Comparison of ENCODE assay signal across 8 cellular contexts in the genomic region with DNA sequence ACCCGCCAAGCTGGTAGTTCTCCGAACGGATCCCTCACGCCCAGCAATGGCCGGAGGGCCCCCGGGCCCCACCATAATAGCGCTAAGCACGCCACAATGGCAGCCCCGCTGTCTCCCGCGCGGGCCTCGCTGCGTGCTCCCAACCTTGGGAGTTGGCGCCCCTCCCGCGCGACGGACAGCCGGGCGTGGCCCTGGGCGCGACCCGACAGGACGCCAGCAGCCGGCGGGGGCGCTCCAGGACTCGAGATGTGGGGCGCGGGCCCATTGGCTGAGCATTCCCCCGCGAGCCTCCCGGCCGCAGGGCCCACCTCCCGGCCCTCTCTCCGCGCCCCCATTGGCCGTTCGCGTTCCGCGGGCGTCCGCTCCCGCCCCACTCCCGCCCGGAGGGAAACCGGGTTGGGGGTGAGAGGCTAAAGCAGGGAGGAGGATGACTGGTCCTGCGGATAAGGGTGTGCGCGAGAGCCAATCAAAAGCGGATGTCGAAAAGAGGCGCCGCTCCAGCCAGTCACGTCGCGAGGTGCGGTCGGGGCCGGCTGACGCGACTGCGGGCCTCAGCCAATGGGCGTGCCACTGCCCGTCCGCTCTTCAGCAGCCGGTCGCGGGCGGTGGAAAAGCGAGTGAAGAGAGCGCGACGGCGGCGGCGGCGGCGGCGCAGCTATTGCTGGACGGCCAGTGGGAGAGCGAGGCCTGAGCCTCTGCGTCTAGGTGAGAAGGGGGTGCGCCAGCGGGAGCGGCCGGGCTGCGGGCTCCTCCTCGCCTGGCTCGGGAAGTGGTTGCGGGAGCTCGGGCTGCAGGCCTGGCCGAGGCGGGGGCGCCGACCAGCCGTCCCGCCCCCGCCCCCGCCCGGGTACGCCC. TPM values are rescaled to one million over a fixed set of nuclear protein-coding genes. Genes with fewer than 3 reads are reported as not detected.
DNase-seq lines count a peak whose midpoint lies in the region; ATAC-seq and TF ChIP-seq lines count a peak whose summit lies in the region.

A gene with protein sequence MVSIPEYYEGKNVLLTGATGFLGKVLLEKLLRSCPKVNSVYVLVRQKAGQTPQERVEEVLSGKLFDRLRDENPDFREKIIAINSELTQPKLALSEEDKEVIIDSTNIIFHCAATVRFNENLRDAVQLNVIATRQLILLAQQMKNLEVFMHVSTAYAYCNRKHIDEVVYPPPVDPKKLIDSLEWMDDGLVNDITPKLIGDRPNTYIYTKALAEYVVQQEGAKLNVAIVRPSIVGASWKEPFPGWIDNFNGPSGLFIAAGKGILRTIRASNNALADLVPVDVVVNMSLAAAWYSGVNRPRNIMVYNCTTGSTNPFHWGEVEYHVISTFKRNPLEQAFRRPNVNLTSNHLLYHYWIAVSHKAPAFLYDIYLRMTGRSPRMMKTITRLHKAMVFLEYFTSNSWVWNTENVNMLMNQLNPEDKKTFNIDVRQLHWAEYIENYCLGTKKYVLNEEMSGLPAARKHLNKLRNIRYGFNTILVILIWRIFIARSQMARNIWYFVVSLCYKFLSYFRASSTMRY (plus strand): TSS at position 567 of the 855 bp plus-strand sequence. CDS start 26,098 bp downstream, outside the sequence.

- intact Hi-C loops in PC-9 (cut with micrococcal nuclease; ENCODE audit: unreplicated experiment): loop anchor here (2.0 to 5.0 kb wide), 2 partner anchors 206 to 579 kb away; a partner anchor contains a TSS

- peak within 1 kb of the TSS; percentile 89 for H3K4me2 ChIP-seq in PC-9

- no peaks in the 10 kb centered on the region for H4K20me1 ChIP-seq in PC-9 (ENCODE audit: insufficient read depth)

- no TSS peak for BruUV-seq in PC-9 (replicated peaks; lab: Mats Ljungman, UMichigan)

- TF ChIP-seq CTCF in PC-9 (conservative IDR thresholded peaks at IDR 0.05) (no peak; the same call in 1 of the 2 replicates), epithelial cell of proximal tubule (conservative IDR thresholded peaks at IDR 0.05; ENCODE audit: low read depth, low read length) (peak; percentile 45)

- H3K27me3 Mint-ChIP-seq in activated T-cell treated with anti-CD3 and anti-CD28 coated beads, Interleukin-2, amount 50 U/mL, for 24 hours: peaks cover 10% of the 10 kb centered on the region

- peaks cover 19% of the 10 kb centered on the region for H3K4me1 ChIP-seq in PC-9 (replicated peaks; ENCODE audit: insufficient read depth)
- peaks cover 12% of the 10 kb centered on the region for H3K4me1 ChIP-seq in mucosa of stomach (ENCODE audit: control insufficient read depth, insufficient read depth, low read length)

- CTCF ChIA-PET in PC-9 (lab: Charles Lee): no interaction called here

- peak within 1 kb of the TSS; percentile 95 for H2AFZ ChIP-seq in PC-9

- H3K4me3 ChIP-seq in PC-9 (peak within 1 kb of the TSS; percentile 73), epithelial cell of proximal tubule (ENCODE audit: low read depth, low read length) (peak within 1 kb of the TSS; percentile 86), mucosa of stomach (ENCODE audit: low read length) (peak within 1 kb of the TSS; percentile 96)

- H3K36me3 ChIP-seq in PC-9 (ENCODE audit: low read depth): no peaks in the 10 kb centered on the region
- H3K36me3 ChIP-seq in mucosa of stomach (ENCODE audit: control insufficient read depth, insufficient read depth, low read length): no peaks in the 10 kb centered on the region

- in situ Hi-C loops in KBM-7 (cut with MboI; ENCODE audit: low pct_unique_long_range_greater_than_20kb, low sequenced_read_pairs): no loop called here

- peak within 1 kb of the TSS; percentile 87 for H3K4me3 Mint-ChIP-seq in activated T-cell treated with anti-CD3 and anti-CD28 coated beads, Interleukin-2, amount 50 U/mL, for 24 hours

- H3K36me3 Mint-ChIP-seq in activated T-cell treated with anti-CD3 and anti-CD28 coated beads, Interleukin-2, amount 50 U/mL, for 24 hours (ENCODE audit: low read depth): peaks cover 44% of the 10 kb centered on the region

- H3K9ac ChIP-seq in mucosa of stomach (ENCODE audit: low read length): peak within 1 kb of the TSS; percentile 91

- H3K4me1 Mint-ChIP-seq in activated T-cell treated with anti-CD3 and anti-CD28 coated beads, Interleukin-2, amount 50 U/mL, for 24 hours (ENCODE audit: low read depth): peaks cover 43% of the 10 kb centered on the region

- H3K79me2 ChIP-seq in PC-9 (ENCODE audit: low read depth): peaks cover 44% of the 10 kb centered on the region

- POLR2A ChIA-PET in PC-9 (lab: Charles Lee; ENCODE audit: unreplicated experiment): interaction anchor here (1.0 kb wide), 1 partner anchor 205 kb away, joined by 5 read pairs; a partner anchor contains a TSS

- H3K27me3 ChIP-seq in PC-9 (ENCODE audit: insufficient read depth, low read depth) (no peaks in the 10 kb centered on the region), mucosa of stomach (ENCODE audit: control insufficient read depth, insufficient read depth, low read length) (no peaks in the 10 kb centered on the region)

- peak within 1 kb of the TSS; percentile 40 for H3K27ac ChIP-seq in PC-9

- no peaks in the 10 kb centered on the region for H3K9me2 ChIP-seq in PC-9 (ENCODE audit: insufficient read depth)

- no peaks in the 10 kb centered on the region for H3K9me3 ChIP-seq in PC-9 (ENCODE audit: insufficient read depth, low read depth)
- H3K9me3 ChIP-seq in mucosa of stomach (ENCODE audit: control insufficient read depth, low read length): no peaks in the 10 kb centered on the region

- H3K27ac Mint-ChIP-seq in activated T-cell treated with anti-CD3 and anti-CD28 coated beads, Interleukin-2, amount 50 U/mL, for 24 hours: peak within 1 kb of the TSS; percentile 97

- H3F3A ChIP-seq in PC-9 (ENCODE audit: insufficient read depth, low read depth): no peaks in the 10 kb centered on the region

- ATAC-seq in GM21619 (IDR thresholded peaks at IDR 0.05; ENCODE audit: unreplicated experiment): peak; percentile 86

- peak; percentile 95 for DNase-seq in DMS53 treated with DMSO at 0.1 percent for 48 hours (lab: John Stamatoyannopoulos, UW; ENCODE audit: unreplicated experiment)
- DNase-seq in KBM-7: peak; percentile 99
- DNase-seq in PC-9: peak; percentile 91 to 94
- peak; percentile 98 for DNase-seq in activated T-cell treated with anti-CD3 and anti-CD28 coated beads, Interleukin-2, amount 50 U/mL, for 24 hours
- DNase-seq in epithelial cell of proximal tubule (ENCODE audit: low read depth): peak; percentile 81
- DNase-seq in stimulated activated CD8-positive, alpha-beta memory T cell treated with anti-CD3 and anti-CD28 coated beads, Interleukin-7, amount 100 ng/mL, for 1 hour (ENCODE audit: low read depth in 2 of 2): peak; percentile 91 to 92

- H3K9me3 Mint-ChIP-seq in activated T-cell treated with anti-CD3 and anti-CD28 coated beads, Interleukin-2, amount 50 U/mL, for 24 hours: no peaks in the 10 kb centered on the region

RNA-seq across cellular contexts. Expression of the gene that starts here (rescaled TPM):
- total RNA-seq in PC-9 (2021) (34.1 and 34.4 TPM in 2 replicates), epithelial cell of proximal tubule (23.2 and 31.3 TPM in 2 replicates)

Comparison
In these comparisons a context has a peak if more than half of its experiments do, and no peak if none do; other contexts are left out.
1. Peak in every context shown above with its lines: DNase-seq, ATAC-seq, H3K4me3 ChIP-seq and H3K27ac ChIP-seq.